Comparison of ENCODE assay signal across 13 cellular contexts in the genomic region with DNA sequence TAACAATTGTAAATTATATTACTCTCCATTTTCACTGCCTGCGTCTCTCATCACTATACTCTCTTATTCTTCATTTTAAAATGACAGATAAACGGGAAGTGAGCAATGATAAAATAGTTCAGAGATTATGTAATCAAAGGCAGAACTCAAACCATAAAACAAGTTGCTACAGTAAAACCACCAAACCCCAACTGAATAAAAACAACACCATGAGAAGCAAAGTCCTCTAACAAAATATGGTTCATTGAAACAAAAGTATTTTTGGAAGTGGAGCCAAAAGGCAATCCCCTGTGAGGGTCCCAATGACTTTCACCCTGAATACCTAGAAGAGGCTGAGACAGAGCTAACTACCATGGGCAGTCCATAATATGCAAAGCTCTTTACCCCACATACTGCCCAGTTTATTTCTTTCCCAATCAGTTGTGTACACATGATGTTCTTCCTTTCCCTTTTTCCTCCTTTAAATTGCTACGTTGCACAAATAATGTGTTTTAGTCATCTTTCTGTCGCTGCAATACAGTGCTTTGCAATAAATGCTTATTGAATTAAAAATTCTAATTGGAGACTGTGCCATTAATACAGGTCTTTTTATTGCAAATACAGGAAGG.
DNase-seq lines count a peak whose midpoint lies in the region; ATAC-seq and TF ChIP-seq lines count a peak whose summit lies in the region.
"Had no signal": no experiment of that assay in that cellular context is flagged by ENCODE, and none has a peak within 500 bp of the region (broad histone marks: within the 10 kb centered on the region; RNA-seq: fewer than 3 reads in every experiment).

No MANE protein-coding gene starts in this region.

- intact Hi-C loops in left cardiac atrium (cut with DNase I) (no loop called here), tibial artery (cut with DNase I; ENCODE audit: low total_unique reads) (no loop called here), Caco-2 (cut with micrococcal nuclease; ENCODE audit: unreplicated experiment) (no loop called here)

- peaks cover 35% of the 10 kb centered on the region for H3K4me1 Mint-ChIP-seq in stimulated activated naive CD8-positive, alpha-beta T cell treated with anti-CD3 and anti-CD28 coated beads, Interleukin-15, Interleukin-2, amounts not matched to agents 100 ng/mL and 50 ng/mL, for 24 hours (ENCODE audit: low read depth)
- H3K4me1 Mint-ChIP-seq in T-cell, result peaks cover 11 to 36% (median 26%) of the 10 kb centered on the region in 3 donors
- no peaks in the 10 kb centered on the region for H3K4me1 Mint-ChIP-seq in Caco-2 (ENCODE audit: low read depth, unreplicated experiment)

- H3K27me3 ChIP-seq in tibial artery (no peaks in the 10 kb centered on the region), Caco-2 (replicated peaks; ENCODE audit: control insufficient read depth, insufficient read depth, low read length) (no peaks in the 10 kb centered on the region)

- DNase-seq in stimulated activated naive CD8-positive, alpha-beta T cell treated with anti-CD3 and anti-CD28 coated beads, Interleukin-15, Interleukin-2, amounts not matched to agents 100 U/mL and 50 U/mL, for 24 hours, result no peak
- DNase-seq in T-cell, result no peak
- DNase-seq in left cardiac atrium, result no peak
- DNase-seq in midbrain (lab: John Stamatoyannopoulos, UW), result no peak
- no peak for DNase-seq in tibial artery
- no peak for DNase-seq in Caco-2
- DNase-seq in D341Med (ENCODE audit: low spot score), result no peak
- DNase-seq: activated effector memory CD4-positive, alpha-beta T cell treated with Interleukin-2 at 50 U/mL for 16 hours; NCI-H446 treated with DMSO at 0.1 percent for 48 hours had no signal

- H3K4me1 ChIP-seq in tibial artery, result no peaks in the 10 kb centered on the region
- H3K4me1 ChIP-seq in Caco-2, result no peaks in the 10 kb centered on the region

- TF ChIP-seq CTCF in tibial artery (IDR thresholded peaks at IDR 0.05), result no peak
- no peak for TF ChIP-seq CTCF in Caco-2 (IDR thresholded peaks at IDR 0.05; ENCODE audit: insufficient read depth in 1 of 2, low read depth in 1 of 2, low read length in 1 of 2, severe bottlenecking in 1 of 2, unreplicated experiment in 1 of 2)

- POLR2A ChIA-PET in T-cell (lab: Charles Lee) (no interaction called here), Caco-2 (lab: Charles Lee) (no interaction called here)

- H3K9me3 ChIP-seq in tibial artery (no peaks in the 10 kb centered on the region), Caco-2 (no peaks in the 10 kb centered on the region)

- H3K27ac ChIP-seq in tibial artery, result no peak overlapping the region
- H3K27ac ChIP-seq: C4-2B had no signal

- BruUV-seq in Caco-2 (replicated peaks; lab: Mats Ljungman, UMichigan), result no TSS peak

- H3K4me3 ChIP-seq in tibial artery, result no peak overlapping the region
- no peak overlapping the region for H3K4me3 ChIP-seq in Caco-2 (ENCODE audit: low read depth, low read length)
- H3K4me3 ChIP-seq: smooth muscle cell had no signal

- no peaks in the 10 kb centered on the region for H3K27me3 Mint-ChIP-seq in stimulated activated naive CD8-positive, alpha-beta T cell treated with anti-CD3 and anti-CD28 coated beads, Interleukin-15, Interleukin-2, amounts not matched to agents 100 ng/mL and 50 ng/mL, for 24 hours
- H3K27me3 Mint-ChIP-seq in T-cell (no peaks in the 10 kb centered on the region), Caco-2 (ENCODE audit: insufficient read depth, unreplicated experiment) (peaks cover 6% of the 10 kb centered on the region)

- CTCF ChIA-PET in T-cell (lab: Charles Lee), result no interaction called here
- CTCF ChIA-PET in Caco-2 (lab: Charles Lee), result no interaction called here

- no peaks in the 10 kb centered on the region for H3K36me3 ChIP-seq in tibial artery
- no peaks in the 10 kb centered on the region for H3K36me3 ChIP-seq in Caco-2 (ENCODE audit: control insufficient read depth, insufficient read depth, low read length)

- no peaks in the 10 kb centered on the region for H3K36me3 Mint-ChIP-seq in stimulated activated naive CD8-positive, alpha-beta T cell treated with anti-CD3 and anti-CD28 coated beads, Interleukin-15, Interleukin-2, amounts not matched to agents 100 ng/mL and 50 ng/mL, for 24 hours (ENCODE audit: low read depth)
- H3K36me3 Mint-ChIP-seq in T-cell (no peaks in the 10 kb centered on the region), Caco-2 (ENCODE audit: insufficient read depth, unreplicated experiment) (no peaks in the 10 kb centered on the region)

- H3K4me3 Mint-ChIP-seq in stimulated activated naive CD8-positive, alpha-beta T cell treated with anti-CD3 and anti-CD28 coated beads, Interleukin-15, Interleukin-2, amounts not matched to agents 100 ng/mL and 50 ng/mL, for 24 hours, result peak overlapping the region; percentile 52
- H3K4me3 Mint-ChIP-seq in T-cell (peak overlapping the region in 1 of 3 donors; percentile 33), Caco-2 (ENCODE audit: unreplicated experiment) (no peak overlapping the region)

- peaks cover 3% of the 10 kb centered on the region for H3K9me3 Mint-ChIP-seq in stimulated activated naive CD8-positive, alpha-beta T cell treated with anti-CD3 and anti-CD28 coated beads, Interleukin-15, Interleukin-2, amounts not matched to agents 100 ng/mL and 50 ng/mL, for 24 hours
- H3K9me3 Mint-ChIP-seq in T-cell (peaks cover 2 to 4% (median 3%) of the 10 kb centered on the region in 3 donors), Caco-2 (ENCODE audit: unreplicated experiment) (no peaks in the 10 kb centered on the region)

- ATAC-seq in stimulated activated naive CD8-positive, alpha-beta T cell treated with anti-CD3 and anti-CD28 coated beads, Interleukin-15, Interleukin-2, amounts not matched to agents 100 U/mL and 50 U/mL, for 24 hours, result no peak
- ATAC-seq in T-cell (replicated peaks in 1 of 4) (peak; percentile 51 to 82 (median 62)), left cardiac atrium (peak; percentile 47 to 76)
- ATAC-seq: esophagus mucosa had no signal

- H3K27ac Mint-ChIP-seq in stimulated activated naive CD8-positive, alpha-beta T cell treated with anti-CD3 and anti-CD28 coated beads, Interleukin-15, Interleukin-2, amounts not matched to agents 100 ng/mL and 50 ng/mL, for 24 hours, result no peak overlapping the region
- H3K27ac Mint-ChIP-seq in T-cell (peak overlapping the region; percentile 79 to 81), Caco-2 (ENCODE audit: unreplicated experiment) (no peak overlapping the region)

Comparison
In these comparisons a context has a peak if more than half of its experiments do, and no peak if none do; other contexts are left out.
1. H3K27ac Mint-ChIP-seq: peak in T-cell (2 of 2); none in stimulated activated naive CD8-positive, alpha-beta T cell treated with anti-CD3 and anti-CD28 coated beads, Interleukin-15, Interleukin-2, amounts not matched to agents 100 ng/mL and 50 ng/mL, for 24 hours (single experiment) and Caco-2 (single experiment).